In genomic region chr6:142900467-142900961, GRCh38 we compare ENCODE assay signal across 9 cellular contexts. TPM values are rescaled to one million over a fixed set of nuclear protein-coding genes. Genes with fewer than 3 reads are reported as not detected.
DNase-seq lines count a peak whose midpoint lies in the region; ATAC-seq, FAIRE-seq and TF ChIP-seq lines count a peak whose summit lies in the region.
"Had no signal": no experiment of that assay in that cellular context is flagged by ENCODE, and none has a peak within 500 bp of the region (broad histone marks: within the 10 kb centered on the region; RNA-seq: fewer than 3 reads in every experiment).

No MANE protein-coding gene starts in this region.

- no peaks in the 10 kb centered on the region for H3K27me3 Mint-ChIP-seq in nephron progenitor cell (ENCODE audit: low read depth, poor library complexity)
- H3K27me3 Mint-ChIP-seq: effector memory CD8-positive, alpha-beta T cell had no signal

- no peak overlapping the region for H3K4me3 ChIP-seq in AG10803 (ENCODE audit: low read length)

- FAIRE-seq in frontal cortex (lab: Jason Lieb, UNC), result no peak

- ATAC-seq in GM21526 (IDR thresholded peaks at IDR 0.05; ENCODE audit: low FRiP score, unreplicated experiment) (no peak), GM21528 (IDR thresholded peaks at IDR 0.05; ENCODE audit: low FRiP score, unreplicated experiment) (no peak)
- ATAC-seq: effector memory CD8-positive, alpha-beta T cell had no signal

- DNase-seq in AG10803 (ENCODE audit: low read depth) (peak; percentile 37), nephron progenitor cell (peak; percentile 16), frontal cortex (ENCODE audit: low spot score in 2 of 2) (no peak), NCI-H345 treated with DMSO at 0.1 percent for 48 hours (lab: John Stamatoyannopoulos, UW; ENCODE audit: unreplicated experiment) (no peak)
- peak; percentile 67 for DNase-seq in central memory CD4-positive, alpha-beta T cell
- DNase-seq: effector memory CD8-positive, alpha-beta T cell had no signal

- H3K9me3 ChIP-seq in KOPT-K1 (ENCODE audit: insufficient read depth, low read length, poor library complexity, severe bottlenecking), result no peaks in the 10 kb centered on the region

- peak overlapping the region; percentile 94 for H3K27ac Mint-ChIP-seq in nephron progenitor cell

- H3K4me3 Mint-ChIP-seq in nephron progenitor cell, result peak overlapping the region; percentile 48

- H3K36me3 Mint-ChIP-seq in nephron progenitor cell (ENCODE audit: low read depth), result no peaks in the 10 kb centered on the region

- TF ChIP-seq CTCF in AG10803 (conservative IDR thresholded peaks at IDR 0.05; ENCODE audit: low read length), result no peak
- no peak for TF ChIP-seq CTCF in nephron progenitor cell (IDR thresholded peaks at IDR 0.05)

- peaks cover 5% of the 10 kb centered on the region for H3K4me1 Mint-ChIP-seq in nephron progenitor cell

- H3K9me3 Mint-ChIP-seq in nephron progenitor cell, result peaks cover 4% of the 10 kb centered on the region
- H3K9me3 Mint-ChIP-seq: effector memory CD8-positive, alpha-beta T cell had no signal

- peak overlapping the region; percentile 6 for H3K27ac ChIP-seq in KOPT-K1 (ENCODE audit: low read depth, low read length, poor library complexity, severe bottlenecking)

- H3K36me3 ChIP-seq in KOPT-K1 (ENCODE audit: insufficient read depth, low read length), result 0 out of 2 replicates have a peak, but pooled peaks cover 4% of the 10 kb centered on the region

RNA-seq across cellular contexts. Expression of gene HIVEP2, which starts 44.5 kb away (rescaled TPM):
- 68.9 TPM for total RNA-seq in frontal cortex

Comparison
In these comparisons a context has a peak if more than half of its experiments do, and no peak if none do; other contexts are left out.
1. DNase-seq: peak in AG10803 (single experiment), central memory CD4-positive, alpha-beta T cell (single experiment) and nephron progenitor cell (single experiment); none in frontal cortex (0 of 2) and NCI-H345 treated with DMSO at 0.1 percent for 48 hours (single experiment).